17 cellular contexts compared by ENCODE assay signal in the genomic region with DNA sequence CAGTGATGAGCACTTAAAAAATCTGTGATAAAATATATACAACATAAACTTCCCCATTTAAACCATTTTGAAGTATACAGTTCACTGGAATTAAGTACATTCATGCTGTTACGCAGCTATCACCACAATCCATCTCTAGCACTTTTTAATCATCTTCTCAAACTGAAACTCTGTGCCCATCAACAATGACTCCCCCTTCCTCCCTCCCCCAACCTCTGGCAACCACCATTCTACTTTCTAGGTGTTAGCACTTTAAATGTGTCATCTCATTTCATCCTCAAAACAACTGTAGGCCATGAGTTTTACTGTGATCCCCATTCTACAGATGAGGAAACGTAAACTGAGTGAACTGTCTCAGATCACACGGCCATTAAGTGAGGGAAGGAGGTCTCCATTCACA.
"Had no signal": no experiment of that assay in that cellular context is flagged by ENCODE, and none has a peak within 500 bp of the region (broad histone marks: within the 10 kb centered on the region; RNA-seq: fewer than 3 reads in every experiment).

No MANE protein-coding gene starts in this region.

- H3K27ac Mint-ChIP-seq: stimulated activated naive CD8-positive, alpha-beta T cell treated with anti-CD3 and anti-CD28 coated beads, Interleukin-15, Interleukin-2, amounts not matched to agents 100 ng/mL and 50 ng/mL, for 24 hours; WTC11 had no signal

- H3K27me3 ChIP-seq: cardiac muscle cell, foreskin keratinocyte, spleen, testis, upper lobe of right lung had no signal

- DNase-seq: activated gamma-delta T cell, foreskin keratinocyte, heart right ventricle, left ventricle myocardium superior, mesendoderm, SHP77, spleen, testis, upper lobe of right lung had no signal

- H3K4me3 Mint-ChIP-seq: stimulated activated naive CD8-positive, alpha-beta T cell treated with anti-CD3 and anti-CD28 coated beads, Interleukin-15, Interleukin-2, amounts not matched to agents 100 ng/mL and 50 ng/mL, for 24 hours; WTC11 had no signal

- H3K4me3 ChIP-seq: cardiac muscle cell, heart right ventricle, spleen, testis, upper lobe of right lung had no signal

- FAIRE-seq: endothelial cell of umbilical vein, keratinocyte, RCC 7860 had no signal

- H3K4me1 ChIP-seq: foreskin keratinocyte had no signal

- H3K9me3 ChIP-seq: heart right ventricle, spleen, testis, upper lobe of right lung had no signal

- H3K36me3 ChIP-seq: cardiac muscle cell, heart right ventricle, spleen, upper lobe of right lung had no signal

- H3K36me3 Mint-ChIP-seq: WTC11 had no signal

- H3K9me3 Mint-ChIP-seq: stimulated activated naive CD8-positive, alpha-beta T cell treated with anti-CD3 and anti-CD28 coated beads, Interleukin-15, Interleukin-2, amounts not matched to agents 100 ng/mL and 50 ng/mL, for 24 hours; WTC11 had no signal

- H3K27ac ChIP-seq: cardiac muscle cell, foreskin keratinocyte, heart right ventricle, spleen, testis, upper lobe of right lung had no signal

- ATAC-seq: foreskin keratinocyte, heart right ventricle, left ventricle myocardium superior, sciatic nerve, SK-N-SH treated with all-trans-retinoic acid at 6 μM for 48 hours, upper lobe of right lung, WTC11 had no signal
